In the genomic region with DNA sequence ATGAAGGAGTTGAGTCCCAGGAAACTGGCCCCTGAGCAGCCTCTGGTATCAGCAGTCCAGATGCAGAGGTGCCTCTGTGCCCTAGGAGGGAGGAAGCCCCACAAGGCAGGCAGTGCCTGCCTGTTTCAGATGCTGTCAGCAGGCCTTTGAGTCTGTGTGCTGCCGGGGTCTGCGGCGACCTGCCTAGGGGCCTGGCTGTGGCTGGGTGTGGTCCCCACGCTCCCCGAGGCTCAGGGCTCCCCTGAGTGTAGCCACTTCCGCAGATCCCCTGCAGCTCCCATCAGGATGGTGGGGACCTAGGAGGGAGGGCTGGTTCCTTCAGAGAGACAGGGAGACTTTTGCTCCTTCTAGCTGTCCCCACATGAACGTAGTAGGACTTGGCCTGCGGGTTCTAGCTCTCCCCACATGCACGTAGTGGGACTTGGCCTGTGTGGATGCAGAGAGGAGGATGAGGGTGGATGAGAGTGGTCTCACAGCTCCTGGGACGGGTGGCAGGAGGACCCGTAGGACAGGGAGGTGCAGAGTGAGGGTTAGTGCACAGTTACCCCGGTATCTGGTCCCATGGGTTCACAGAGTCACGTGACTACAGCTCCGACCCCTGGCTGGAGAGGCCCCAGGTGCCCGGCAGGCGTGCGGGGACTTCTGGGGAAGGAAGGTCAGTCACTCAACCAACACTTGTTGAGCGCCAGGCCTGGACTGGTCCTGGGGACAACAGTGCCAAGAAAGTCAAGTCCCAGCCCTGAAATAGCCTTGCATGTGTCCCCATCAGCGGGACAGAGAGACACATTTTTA, we compare ENCODE assay signal across 19 cellular contexts. TPM values are rescaled to one million over a fixed set of nuclear protein-coding genes. Genes with fewer than 3 reads are reported as not detected.
DNase-seq lines count a peak whose midpoint lies in the region; ATAC-seq, FAIRE-seq and TF ChIP-seq lines count a peak whose summit lies in the region.
"Had no signal": no experiment of that assay in that cellular context is flagged by ENCODE, and none has a peak within 500 bp of the region (broad histone marks: within the 10 kb centered on the region; RNA-seq: fewer than 3 reads in every experiment).

No MANE protein-coding gene starts in this region.

- no peak for TF ChIP-seq RAD21 in HepG2 (CRISPR knock-in tag; IDR thresholded peaks at IDR 0.05)

- H4K20me1 ChIP-seq in HepG2 (ENCODE audit: insufficient read depth, low read length) = no peaks in the 10 kb centered on the region

- H3K4me2 ChIP-seq in HepG2 (ENCODE audit: low read depth, low read length) = no peak overlapping the region

- whole genome bisulfite sequencing in HepG2 (ENCODE audit: low lambda C conversion rate) = 15% methylated on average over 19 of the region's 19 CpGs
- 61% methylated on average over 3 of the region's 19 CpGs for WGBS in right lobe of liver (ENCODE audit: insufficient coverage, low coverage, low lambda C conversion rate, missing lambda C conversion rate)
- 67% methylated on average over 19 of the region's 19 CpGs for WGBS in right cardiac atrium

- no peak for ATAC-seq in HepG2
- no peak for ATAC-seq in right lobe of liver
- peak; percentile 75 to 84 for ATAC-seq in right cardiac atrium

- H3K36me3 ChIP-seq in HepG2 (replicated peaks in 1 of 2; ENCODE audit: control insufficient read depth in 1 of 2, insufficient read depth in 2 of 2, low read length in 2 of 2) (no peaks in the 10 kb centered on the region), right lobe of liver (no peaks in the 10 kb centered on the region), bronchial epithelial cell (ENCODE audit: control insufficient read depth, insufficient read depth, low read length) (no peaks in the 10 kb centered on the region), kidney (ENCODE audit: control insufficient read depth in 1 of 2, insufficient read depth in 2 of 2, low read length in 2 of 2) (no peaks in the 10 kb centered on the region)
- H3K36me3 ChIP-seq: BE2C had no signal

- no peaks in the 10 kb centered on the region for H3K79me2 ChIP-seq in HepG2 (ENCODE audit: insufficient read depth, low read length)

- H2AFZ ChIP-seq in HepG2 (ENCODE audit: low read length) = no peak overlapping the region

- POLR2A ChIA-PET in HepG2 (lab: Yijun Ruan, JAX) = no interaction called here

- no TSS peak for BruUV-seq in HepG2 (replicated peaks; lab: Mats Ljungman, UMichigan)

- FAIRE-seq in HepG2 (lab: Jason Lieb, UNC) (no peak), bronchial epithelial cell (lab: Jason Lieb, UNC) (peak; percentile 7), kidney (lab: Jason Lieb, UNC) (no peak), H54 (lab: Jason Lieb, UNC) (no peak)
- FAIRE-seq: A204.1, D721Med, G401.6, GM12891, GM19239 had no signal

- peaks cover 4 to 42% of the 10 kb centered on the region in 2 experiments; a peak in 2 of 5 replicates for H3K27me3 ChIP-seq in HepG2 (ENCODE audit: control insufficient read depth in 1 of 2, insufficient read depth in 2 of 2, low read length in 2 of 2)
- no peaks in the 10 kb centered on the region for H3K27me3 ChIP-seq in right lobe of liver
- H3K27me3 ChIP-seq in bronchial epithelial cell (ENCODE audit: control insufficient read depth, insufficient read depth, low read length) = no peaks in the 10 kb centered on the region
- no peaks in the 10 kb centered on the region for H3K27me3 ChIP-seq in right cardiac atrium (ENCODE audit: control insufficient read depth, insufficient read depth)
- H3K27me3 ChIP-seq: BE2C had no signal

- H3K27ac ChIP-seq in HepG2 (ENCODE audit: extremely low read length, insufficient read depth, low read length) (no peak overlapping the region), right lobe of liver (no peak overlapping the region), right cardiac atrium (ENCODE audit: low read length) (no peak overlapping the region), kidney (ENCODE audit: low read depth in 2 of 2, low read length in 2 of 2) (no peak overlapping the region)
- H3K27ac ChIP-seq: C4-2B had no signal

- intact Hi-C loops in HepG2 (cut with micrococcal nuclease; ENCODE audit: unreplicated experiment) = no loop called here
- intact Hi-C loops in right lobe of liver (cut with DNase I) = no loop called here
- intact Hi-C loops in right cardiac atrium (cut with DNase I) = no loop called here
- intact Hi-C loops in kidney (cut with DNase I) = no loop called here

- in situ Hi-C loops in HepG2 (cut with HindIII; ENCODE audit: extremely low pct_ligation_motif_present, low pct_unique_long_range_greater_than_20kb) = no loop called here

- CTCF ChIA-PET in HepG2 (lab: Yijun Ruan, JAX; ENCODE audit: low intra/inter-chr PET ratio, low total read pairs) = no interaction called here

- no peak overlapping the region for H3K4me3 ChIP-seq in HepG2 (replicated peaks in 1 of 3; ENCODE audit: insufficient read depth in 1 of 3, low read depth in 2 of 3, low read length in 3 of 3)
- H3K4me3 ChIP-seq in right lobe of liver = no peak overlapping the region
- H3K4me3 ChIP-seq in bronchial epithelial cell (ENCODE audit: low read depth, low read length) = no peak overlapping the region
- H3K4me3 ChIP-seq in right cardiac atrium (ENCODE audit: low read length) = no peak overlapping the region
- H3K4me3 ChIP-seq in kidney (ENCODE audit: low read length in 2 of 2) = no peak overlapping the region

- no peak for TF ChIP-seq EP300 in HepG2 (IDR thresholded peaks at IDR 0.05; ENCODE audit: low read depth in 2 of 2, low read length in 2 of 2)
- TF ChIP-seq EP300 in HepG2 (CRISPR knock-in tag; IDR thresholded peaks at IDR 0.05; ENCODE audit: borderline replicate concordance) = no peak

- TF ChIP-seq CTCF in HepG2 (CRISPR knock-in tag; IDR thresholded peaks at IDR 0.05) (no peak), right lobe of liver (IDR thresholded peaks at IDR 0.05) (no peak), bronchial epithelial cell (IDR thresholded peaks at IDR 0.05; ENCODE audit: insufficient read depth, low read length, severe bottlenecking) (no peak), kidney (IDR thresholded peaks at IDR 0.05; ENCODE audit: borderline replicate concordance, extremely low read depth, insufficient read depth) (no peak)

- H3K4me1 ChIP-seq in HepG2 (ENCODE audit: insufficient read depth, low read length) (no peaks in the 10 kb centered on the region), right lobe of liver (no peaks in the 10 kb centered on the region), right cardiac atrium (ENCODE audit: control insufficient read depth, insufficient read depth, low read length) (peaks cover 3% of the 10 kb centered on the region), kidney (ENCODE audit: control insufficient read depth in 1 of 2, insufficient read depth in 1 of 2, low read depth in 1 of 2, low read length in 2 of 2) (no peaks in the 10 kb centered on the region)
- H3K4me1 ChIP-seq: BE2C, Caco-2 had no signal

- TF ChIP-seq POLR2A in HepG2 (IDR thresholded peaks at IDR 0.05; ENCODE audit: insufficient read depth in 1 of 2, low read depth in 2 of 2, low read length in 2 of 2) (no peak), right lobe of liver (IDR thresholded peaks at IDR 0.05) (no peak), H54 (IDR thresholded peaks at IDR 0.05; ENCODE audit: low read depth, low read length) (no peak)

- no peak for DNase-seq in HepG2 (ENCODE audit: low spot score)
- no peak for DNase-seq in right lobe of liver
- DNase-seq in bronchial epithelial cell (ENCODE audit: low read depth) = no peak
- DNase-seq in right cardiac atrium = peak; percentile 31 to 76 (median 75)
- DNase-seq in Kasumi-1 (lab: John Stamatoyannopoulos, UW) = no peak
- DNase-seq in kidney = no peak
- no peak for DNase-seq in H54 (ENCODE audit: insufficient read length, low spot score)
- DNase-seq: ACHN; BE2C; Caco-2; CD4-positive, alpha-beta T cell; HCEC 1CT had no signal

- H3K9me3 ChIP-seq in HepG2 (ENCODE audit: low read length) = no peaks in the 10 kb centered on the region
- H3K9me3 ChIP-seq in right lobe of liver = no peaks in the 10 kb centered on the region
- H3K9me3 ChIP-seq in right cardiac atrium (ENCODE audit: control insufficient read depth, low read length) = no peaks in the 10 kb centered on the region
- peaks cover 0 to 3% of the 10 kb centered on the region in 2 donors for H3K9me3 ChIP-seq in kidney (ENCODE audit: control insufficient read depth in 1 of 2, low read length in 2 of 2)
- H3K9me3 ChIP-seq: BE2C had no signal

- no peak overlapping the region for H3K9ac ChIP-seq in HepG2 (ENCODE audit: insufficient read depth, low read depth, low read length)
- no peak overlapping the region for H3K9ac ChIP-seq in kidney (ENCODE audit: low read length in 2 of 2)

TF ChIP-seq in HepG2, 621 proteins besides CTCF, POLR2A, EP300 and RAD21 (continues in another document):
- TF ChIP-seq RAD51 (IDR thresholded peaks at IDR 0.05; ENCODE audit: borderline replicate concordance) (peak; percentile 91; the same call in 1 of the 2 replicates), ZFP36L1 (CRISPR knock-in tag; IDR thresholded peaks at IDR 0.05) (no peak)

RNA-seq across cellular contexts. Expression of gene CDH4, which starts 41.0 kb away (rescaled TPM):
- total RNA-seq in HepG2 (2016; rRNA removed; fragmentation: Illumina TruSeq; extraction: Trizol) (not detected in 2 replicates), right lobe of liver (under 1 TPM in 3 of 6 experiments, not detected in 3; 0.02 to 0.14 (median 0.09) TPM), bronchial epithelial cell (5.4 and 12.1 TPM in 2 replicates), right cardiac atrium (1 to 10 TPM in 1 of 4 donors, under 1 TPM in 3; 0.21 to 1.0 (median 0.59) TPM), kidney (1.1 TPM)
- not detected in 2 replicates for total RNA-seq in HepG2 (2016; cell fraction: cytosol; rRNA removed; fragmentation: Illumina TruSeq; extraction: Trizol; ENCODE audit: low read depth)
- not detected in 2 replicates for total RNA-seq in HepG2 (2016; cell fraction: insoluble cytoplasmic fraction; rRNA removed; fragmentation: Illumina TruSeq; extraction: Trizol)
- not detected in 2 replicates for total RNA-seq in HepG2 (2016; cell fraction: membrane; rRNA removed; fragmentation: Illumina TruSeq; extraction: Trizol)
- not detected in 2 replicates for total RNA-seq in HepG2 (2016; cell fraction: nucleus; rRNA removed; fragmentation: Illumina TruSeq; extraction: Trizol)
- polyA plus RNA-seq in HepG2 (2011; rRNA removed) (not detected in 2 replicates), right cardiac atrium (0.32 TPM), kidney (ENCODE audit: insufficient read depth, low read depth, low replicate concordance) (not detected)
- polyA plus RNA-seq in HepG2 (2011; cell fraction: cytosol; rRNA removed) = not detected in 2 replicates
- not detected in 2 replicates for polyA plus RNA-seq in HepG2 (2011; cell fraction: nucleus; rRNA removed)
- 0.56 and 0.76 TPM in 2 replicates for polyA plus RNA-seq in HepG2 (2012)
- polyA plus RNA-seq in HepG2 (2016; cell fraction: cytosol; fragmentation: Illumina TruSeq; extraction: Trizol; ENCODE audit: low read depth) = not detected in 2 replicates
- polyA plus RNA-seq in HepG2 (2016; cell fraction: insoluble cytoplasmic fraction; fragmentation: Illumina TruSeq; extraction: Trizol; ENCODE audit: low read depth) = not detected in 2 replicates
- polyA plus RNA-seq in HepG2 (2016; cell fraction: membrane; fragmentation: Illumina TruSeq; extraction: Trizol; ENCODE audit: low read depth) = not detected in 2 replicates
- polyA plus RNA-seq in HepG2 (2016; cell fraction: nucleus; fragmentation: Illumina TruSeq; extraction: Trizol; ENCODE audit: insufficient read depth, low read depth) = not detected in 2 replicates
- polyA minus RNA-seq in HepG2 (2011; rRNA and poly(A)+ RNA removed; ENCODE audit: low replicate concordance) = not detected in 2 replicates
- polyA minus RNA-seq in HepG2 (2011; cell fraction: cytosol; rRNA and poly(A)+ RNA removed) = not detected in 2 replicates
- not detected in 2 replicates for polyA minus RNA-seq in HepG2 (2011; cell fraction: nucleus; rRNA and poly(A)+ RNA removed)
- total RNA-seq: Caco-2, HT-29 had no signal

Comparison
In these comparisons a context has a peak if more than half of its experiments do, and no peak if none do; other contexts are left out.
1. ATAC-seq: peak in right cardiac atrium (2 of 2); none in HepG2 (single experiment) and right lobe of liver (0 of 4).
2. DNase-seq: peak in right cardiac atrium (3 of 3); none in HepG2 (single experiment), right lobe of liver (0 of 3), bronchial epithelial cell (single experiment), Kasumi-1 (0 of 2), kidney (single experiment) and H54 (single experiment).